In the genomic region with DNA sequence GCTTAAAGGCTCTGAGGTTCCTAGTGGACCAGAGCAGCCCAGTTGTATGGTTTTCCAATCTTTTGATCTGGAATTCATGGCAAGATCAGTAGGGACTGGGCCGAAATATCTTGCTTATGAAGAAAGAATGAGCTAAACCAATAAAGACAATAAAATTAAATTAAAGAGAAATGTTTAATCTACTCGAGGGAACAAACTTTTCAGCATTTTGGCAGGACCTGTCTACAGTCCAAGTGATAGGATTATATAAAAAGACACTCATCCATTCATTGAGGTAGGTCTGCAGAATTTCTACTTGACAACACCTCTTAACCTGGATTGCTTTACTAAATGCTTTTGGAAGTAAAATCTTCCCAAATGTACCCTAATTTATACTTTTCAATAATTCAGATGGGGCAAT, we compare ENCODE assay signal across 25 cellular contexts.
"Had no signal": no experiment of that assay in that cellular context is flagged by ENCODE, and none has a peak within 500 bp of the region (broad histone marks: within the 10 kb centered on the region; RNA-seq: fewer than 3 reads in every experiment).

No MANE protein-coding gene starts in this region.

- ATAC-seq: effector memory CD8-positive, alpha-beta T cell; esophagus mucosa; foreskin keratinocyte; gastroesophageal sphincter; heart left ventricle had no signal

- H3K27me3 ChIP-seq: colonic mucosa, dorsolateral prefrontal cortex, esophagus muscularis mucosa, esophagus squamous epithelium, foreskin keratinocyte, gastrocnemius medialis, gastroesophageal sphincter, heart left ventricle had no signal

- H3K4me3 Mint-ChIP-seq: dendritic cell treated with granulocyte-macrophage colony-stimulating factor and Interleukin-4, amounts not matched to agents 40 ng/mL and 50 ng/mL, for 4 days; effector memory CD8-positive, alpha-beta T cell; endodermal cell had no signal

- DNase-seq: colonic mucosa; cortex of kidney; dermis blood vessel endothelial cell; dorsolateral prefrontal cortex; effector CD4-positive, alpha-beta T cell; effector CD8-positive, alpha-beta T cell; effector memory CD4-positive, alpha-beta T cell; effector memory CD8-positive, alpha-beta T cell; endodermal cell; erythroblast; esophagus squamous epithelium; foreskin fibroblast; foreskin keratinocyte; foreskin melanocyte; glutamatergic neuron; head of caudate nucleus; heart left ventricle; heart right ventricle had no signal

- H3K9me3 ChIP-seq: colonic mucosa, esophagus muscularis mucosa, esophagus squamous epithelium, gastrocnemius medialis, gastroesophageal sphincter, heart left ventricle had no signal

- H3K36me3 ChIP-seq: colonic mucosa, esophagus muscularis mucosa, esophagus squamous epithelium, gastrocnemius medialis, gastroesophageal sphincter, heart left ventricle, heart right ventricle had no signal

- H3K27ac ChIP-seq: colonic mucosa, coronary artery, dorsolateral prefrontal cortex, epithelial cell of prostate, esophagus muscularis mucosa, esophagus squamous epithelium, foreskin keratinocyte, gastrocnemius medialis, gastroesophageal sphincter, heart left ventricle, heart right ventricle had no signal

- H3K4me3 ChIP-seq: colonic mucosa, coronary artery, dorsolateral prefrontal cortex, esophagus muscularis mucosa, esophagus squamous epithelium, gastrocnemius medialis, gastroesophageal sphincter, heart left ventricle, heart right ventricle had no signal

- H3K27ac Mint-ChIP-seq: dendritic cell treated with granulocyte-macrophage colony-stimulating factor and Interleukin-4, amounts not matched to agents 40 ng/mL and 50 ng/mL, for 4 days; effector memory CD8-positive, alpha-beta T cell; endodermal cell had no signal

- H3K4me1 ChIP-seq: colonic mucosa, esophagus muscularis mucosa, esophagus squamous epithelium, foreskin keratinocyte, gastroesophageal sphincter, heart left ventricle had no signal
